Comparison of ENCODE assay signal across 9 cellular contexts in genomic region chr9:33560217-33560616, GRCh38. TPM values are rescaled to one million over a fixed set of nuclear protein-coding genes. Genes with fewer than 3 reads are reported as not detected.
DNase-seq lines count a peak whose midpoint lies in the region; FAIRE-seq and TF ChIP-seq lines count a peak whose summit lies in the region.
"Not testable (repeated sequence)": the region's sequence is repeated elsewhere in the genome, so short reads cannot be mapped to it uniquely, and the experiment has no call there.
"Had no signal": no experiment of that assay in that cellular context is flagged by ENCODE, and none has a peak within 500 bp of the region (broad histone marks: within the 10 kb centered on the region; RNA-seq: fewer than 3 reads in every experiment).

No MANE protein-coding gene starts in this region.

- not testable (repeated sequence) for H3K4me3 ChIP-seq in Caco-2 (ENCODE audit: low read depth, low read length); MM.1S (ENCODE audit: low read length)

- H3K27ac ChIP-seq in MM.1S (ENCODE audit: low read length) = not testable (repeated sequence)
- peak overlapping the region; percentile 9 for H3K27ac ChIP-seq in epithelial cell of prostate

- not testable (repeated sequence) for H3K9me3 ChIP-seq in Caco-2; MM.1S (replicated peaks; ENCODE audit: insufficient read depth, low read length)

- CTCF ChIA-PET in Caco-2 (lab: Charles Lee) = interaction anchor here (0.6 kb wide), 1 partner anchor 109 kb away, joined by 11 read pairs; no protein-coding TSS in a partner anchor

- H3K4me1 Mint-ChIP-seq in Caco-2 (ENCODE audit: low read depth, unreplicated experiment) = not testable (repeated sequence)

- intact Hi-C loops in Caco-2 (cut with micrococcal nuclease; ENCODE audit: unreplicated experiment) = not testable (repeated sequence)

- not testable (repeated sequence) for H3K27me3 ChIP-seq in Caco-2 (replicated peaks; ENCODE audit: control insufficient read depth, insufficient read depth, low read length); MM.1S (replicated peaks; ENCODE audit: insufficient read depth, low read length)

- H3K4me2 ChIP-seq in MM.1S (ENCODE audit: low read depth, low read length) = not testable (repeated sequence)

- FAIRE-seq in GM12892 (lab: Jason Lieb, UNC) = peak; percentile 54

- not testable (repeated sequence) for TF ChIP-seq CTCF in Caco-2 (IDR thresholded peaks at IDR 0.05; ENCODE audit: insufficient read depth in 1 of 2, low read depth in 1 of 2, low read length in 1 of 2, severe bottlenecking in 1 of 2, unreplicated experiment in 1 of 2); MM.1S (IDR thresholded peaks at IDR 0.05; ENCODE audit: low read length)

- not testable (repeated sequence) for H3K36me3 Mint-ChIP-seq in Caco-2 (ENCODE audit: insufficient read depth, unreplicated experiment)

- H3F3A ChIP-seq in MM.1S (ENCODE audit: insufficient read depth, low read length) = not testable (repeated sequence)

- not testable (repeated sequence) for H3K27me3 Mint-ChIP-seq in Caco-2 (ENCODE audit: insufficient read depth, unreplicated experiment)

- POLR2A ChIA-PET in Caco-2 (lab: Charles Lee) = not testable (repeated sequence)

- H3K36me3 ChIP-seq in Caco-2 (ENCODE audit: control insufficient read depth, insufficient read depth, low read length); MM.1S (replicated peaks; ENCODE audit: insufficient read depth, low read length): not testable (repeated sequence)

- H3K79me2 ChIP-seq in MM.1S (ENCODE audit: low read length) = not testable (repeated sequence)

- not testable (repeated sequence) for H3K27ac Mint-ChIP-seq in Caco-2 (ENCODE audit: unreplicated experiment)

- DNase-seq in Caco-2 = peak; percentile 5 to 62
- not testable (repeated sequence) for DNase-seq in GM12892 (ENCODE audit: insufficient read length); epithelial cell of prostate (ENCODE audit: low read depth, low spot score)
- peak; percentile 6 for DNase-seq in MM.1S
- DNase-seq in SIG-M5 treated with dmso at 0.1 percent for 504 hours (lab: John Stamatoyannopoulos, UW; ENCODE audit: unreplicated experiment) = peak; percentile 3
- DNase-seq in astrocyte of the hippocampus (ENCODE audit: low read depth, low spot score) = peak; percentile 11
- DNase-seq in iris pigment epithelial cell (ENCODE audit: low read depth) = peak; percentile 26

- not testable (repeated sequence) for H3K9me3 Mint-ChIP-seq in Caco-2 (ENCODE audit: unreplicated experiment)

- BruUV-seq in Caco-2 (replicated peaks; lab: Mats Ljungman, UMichigan) = not testable (repeated sequence)

- not testable (repeated sequence) for H2AFZ ChIP-seq in MM.1S (ENCODE audit: low read length)

- not testable (repeated sequence) for TF ChIP-seq POLR2A in GM12892 (IDR thresholded peaks at IDR 0.05; ENCODE audit: low read depth, low read length)

- not testable (repeated sequence) for H3K4me1 ChIP-seq in Caco-2; MM.1S (ENCODE audit: low read length)

- H3K9me2 ChIP-seq in MM.1S (replicated peaks; ENCODE audit: insufficient read depth, low read length) = not testable (repeated sequence)

- not testable (repeated sequence) for H4K20me1 ChIP-seq in MM.1S (ENCODE audit: insufficient read depth, low read length)

- H3K4me3 Mint-ChIP-seq in Caco-2 (ENCODE audit: unreplicated experiment) = not testable (repeated sequence)

- not testable (repeated sequence) for H3K9ac ChIP-seq in MM.1S (ENCODE audit: low read length)

RNA-seq across cellular contexts. Expression of gene ANKRD18B, which starts 36.2 kb away (rescaled TPM):
- 2.2 and 3.9 TPM in 2 replicates for total RNA-seq in Caco-2 (2022)
- not detected for polyA plus RNA-seq in GM12892 (2012; ENCODE audit: missing spikeins)
- total RNA-seq: ascending aorta, Right ventricle myocardium inferior had no signal
